In the genomic region with DNA sequence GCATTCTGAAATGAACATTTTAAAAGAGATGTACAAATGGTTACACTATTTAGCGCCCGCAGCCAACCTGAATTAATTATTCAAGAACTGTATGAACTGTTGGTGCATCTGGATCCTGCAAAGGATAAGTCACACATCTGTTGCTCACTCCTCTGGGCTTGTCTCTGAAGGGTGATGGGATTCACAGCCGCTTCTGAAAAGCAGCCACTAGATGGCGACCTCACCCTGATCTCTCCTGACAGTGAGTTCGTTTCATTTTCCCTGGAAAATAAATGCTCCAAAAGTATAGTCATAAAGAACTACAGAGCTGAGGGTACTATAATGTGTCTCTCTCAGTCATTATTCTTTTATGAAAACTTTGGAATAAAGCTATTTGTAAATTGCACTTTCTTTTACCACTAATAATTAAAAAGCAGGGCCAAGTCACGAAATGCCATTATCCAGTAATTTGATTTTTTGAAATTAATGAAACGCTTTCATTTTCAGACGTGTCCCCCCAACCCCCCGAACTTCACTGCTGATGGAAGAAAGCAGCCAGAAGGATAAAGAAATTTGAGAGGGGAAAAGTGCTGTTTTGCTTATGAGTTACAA, we compare ENCODE assay signal across 9 cellular contexts.
DNase-seq lines count a peak whose midpoint lies in the region; ATAC-seq and TF ChIP-seq lines count a peak whose summit lies in the region.
"Had no signal": no experiment of that assay in that cellular context is flagged by ENCODE, and none has a peak within 500 bp of the region (broad histone marks: within the 10 kb centered on the region; RNA-seq: fewer than 3 reads in every experiment).

No MANE protein-coding gene starts in this region.

- peak; percentile 79 for ATAC-seq in GM19452 (IDR thresholded peaks at IDR 0.05; ENCODE audit: unreplicated experiment)

- CTCF ChIA-PET in CD8-positive, alpha-beta memory T cell (lab: Charles Lee), result interaction anchor here (1.7 kb wide), 2 partner anchors 10 to 26 kb away, joined by 4 to 8 read pairs; no protein-coding TSS in a partner anchor

- H3K9me3 Mint-ChIP-seq in CD8-positive, alpha-beta memory T cell, result peaks cover 0 to 2% (median 0%) of the 10 kb centered on the region in 5 donors
- no peaks in the 10 kb centered on the region for H3K9me3 Mint-ChIP-seq in activated T-cell treated with anti-CD3 and anti-CD28 coated beads, Interleukin-2, amount 50 U/mL, for 24 hours
- H3K9me3 Mint-ChIP-seq: T-helper 1 cell treated with Interleukin-12 subunit alpha and Interleukin-12 subunit beta and Interleukin-4 antibody, amounts not matched to agents 30 μg/mL and 1 μg/mL, for 36 hours had no signal

- POLR2A ChIA-PET in CD8-positive, alpha-beta memory T cell (lab: Charles Lee), result no interaction called here

- no peak overlapping the region for H3K4me3 Mint-ChIP-seq in CD8-positive, alpha-beta memory T cell
- no peak overlapping the region for H3K4me3 Mint-ChIP-seq in activated T-cell treated with anti-CD3 and anti-CD28 coated beads, Interleukin-2, amount 50 U/mL, for 24 hours
- H3K4me3 Mint-ChIP-seq: T-helper 1 cell treated with Interleukin-12 subunit alpha and Interleukin-12 subunit beta and Interleukin-4 antibody, amounts not matched to agents 30 μg/mL and 1 μg/mL, for 36 hours had no signal

- H3K27ac ChIP-seq in CD8-positive, alpha-beta memory T cell (ENCODE audit: low read depth, low read length), result no peak overlapping the region
- H3K27ac ChIP-seq in tibial artery, result peak overlapping the region in 1 of 2 donors; percentile 47

- H3K27me3 ChIP-seq in CD8-positive, alpha-beta memory T cell (ENCODE audit: insufficient read depth, low read length, poor library complexity, severe bottlenecking), result no peaks in the 10 kb centered on the region
- H3K27me3 ChIP-seq in NT2/D1 (ENCODE audit: insufficient read depth, insufficient read length), result no peaks in the 10 kb centered on the region
- H3K27me3 ChIP-seq in tibial artery, result no peaks in the 10 kb centered on the region

- H3K4me1 ChIP-seq in CD8-positive, alpha-beta memory T cell (ENCODE audit: insufficient read depth, low read length), result no peaks in the 10 kb centered on the region
- H3K4me1 ChIP-seq in NT2/D1 (ENCODE audit: insufficient read depth, insufficient read length), result no peaks in the 10 kb centered on the region
- peaks cover 0 to 3% (median 0%) of the 10 kb centered on the region in 4 donors for H3K4me1 ChIP-seq in tibial artery

- peaks cover 0 to 6% (median 4%) of the 10 kb centered on the region in 3 donors for H3K4me1 Mint-ChIP-seq in CD8-positive, alpha-beta memory T cell
- H3K4me1 Mint-ChIP-seq in activated T-cell treated with anti-CD3 and anti-CD28 coated beads, Interleukin-2, amount 50 U/mL, for 24 hours (ENCODE audit: low read depth), result peaks cover 2% of the 10 kb centered on the region

- intact Hi-C loops in tibial artery (cut with DNase I; ENCODE audit: low total_unique reads), result no loop called here

- DNase-seq in CD8-positive, alpha-beta memory T cell, result peak; percentile 3 to 50 (median 8)
- DNase-seq in HUDEP-2 (lab: John Stamatoyannopoulos, UW; ENCODE audit: unreplicated experiment in 76 of 76) (peak in 44 of 76 experiments; percentile 0 to 55 (median 14)), NT2/D1 (ENCODE audit: low read depth, low spot score) (peak; percentile 48), fibroblast of pulmonary artery (ENCODE audit: low read depth) (peak; percentile 85), nucleus accumbens (lab: John Stamatoyannopoulos, UW) (peak in 54 of 56 donors; percentile 1 to 87 (median 48)), tibial artery (peak; percentile 73 to 77)
- peak; percentile 46 for DNase-seq in activated T-cell treated with anti-CD3 and anti-CD28 coated beads, Interleukin-2, amount 50 U/mL, for 24 hours

- H3K9ac ChIP-seq in NT2/D1 (ENCODE audit: insufficient read length, low read depth), result no peak overlapping the region

- H3K27me3 Mint-ChIP-seq in CD8-positive, alpha-beta memory T cell, result peaks cover 0 to 3% of the 10 kb centered on the region in 2 donors
- H3K27me3 Mint-ChIP-seq in activated T-cell treated with anti-CD3 and anti-CD28 coated beads, Interleukin-2, amount 50 U/mL, for 24 hours, result peaks cover 5% of the 10 kb centered on the region

- peak; percentile 96 for TF ChIP-seq CTCF in fibroblast of pulmonary artery (IDR thresholded peaks at IDR 0.05; ENCODE audit: low read length, missing control alignments)
- peak; percentile 64 to 75 for TF ChIP-seq CTCF in tibial artery (IDR thresholded peaks at IDR 0.05)

- H3K4me3 ChIP-seq in CD8-positive, alpha-beta memory T cell (ENCODE audit: low read length), result no peak overlapping the region
- H3K4me3 ChIP-seq in NT2/D1 (ENCODE audit: insufficient read length, low read depth) (no peak overlapping the region), fibroblast of pulmonary artery (replicated peaks; ENCODE audit: low read depth, low read length) (no peak overlapping the region), tibial artery (peak overlapping the region; percentile 11 to 34)

- H3K36me3 ChIP-seq in CD8-positive, alpha-beta memory T cell (ENCODE audit: insufficient read depth, low read length), result no peaks in the 10 kb centered on the region
- no peaks in the 10 kb centered on the region for H3K36me3 ChIP-seq in NT2/D1 (ENCODE audit: insufficient read depth, insufficient read length, low read length)
- no peaks in the 10 kb centered on the region for H3K36me3 ChIP-seq in tibial artery

- H3K27ac Mint-ChIP-seq in CD8-positive, alpha-beta memory T cell, result no peak overlapping the region
- no peak overlapping the region for H3K27ac Mint-ChIP-seq in activated T-cell treated with anti-CD3 and anti-CD28 coated beads, Interleukin-2, amount 50 U/mL, for 24 hours
- H3K27ac Mint-ChIP-seq: T-helper 1 cell treated with Interleukin-12 subunit alpha and Interleukin-12 subunit beta and Interleukin-4 antibody, amounts not matched to agents 30 μg/mL and 1 μg/mL, for 36 hours had no signal

- H3K36me3 Mint-ChIP-seq in CD8-positive, alpha-beta memory T cell, result no peaks in the 10 kb centered on the region
- no peaks in the 10 kb centered on the region for H3K36me3 Mint-ChIP-seq in activated T-cell treated with anti-CD3 and anti-CD28 coated beads, Interleukin-2, amount 50 U/mL, for 24 hours (ENCODE audit: low read depth)

- no peaks in the 10 kb centered on the region for H3K9me3 ChIP-seq in CD8-positive, alpha-beta memory T cell (ENCODE audit: low read length)
- H3K9me3 ChIP-seq in NT2/D1 (ENCODE audit: insufficient read depth, low read length) (no peaks in the 10 kb centered on the region), tibial artery (no peaks in the 10 kb centered on the region)

Comparison
In these comparisons a context has a peak if more than half of its experiments do, and no peak if none do; other contexts are left out.
1. DNase-seq: peak in every context shown above with its lines; median percentile 85 in fibroblast of pulmonary artery; 75 in tibial artery; 48 in NT2/D1; 48 in nucleus accumbens; 46 in activated T-cell treated with anti-CD3 and anti-CD28 coated beads, Interleukin-2, amount 50 U/mL, for 24 hours; 14 in HUDEP-2; 8 in CD8-positive, alpha-beta memory T cell.
2. H3K4me3 ChIP-seq: peak in tibial artery (2 of 2); none in CD8-positive, alpha-beta memory T cell (single experiment), NT2/D1 (single experiment) and fibroblast of pulmonary artery (single experiment).